20 cellular contexts compared by ENCODE assay signal in genomic region chr13:79070343-79070974, GRCh38.
A peak's percentile ranks its signal among the peaks of the same experiment; 100 is the strongest.
DNase-seq lines count a peak whose midpoint lies in the region; ATAC-seq, FAIRE-seq and TF ChIP-seq lines count a peak whose summit lies in the region.
"Had no signal": no experiment of that assay in that cellular context is flagged by ENCODE, and none has a peak within 500 bp of the region (broad histone marks: within the 10 kb centered on the region; RNA-seq: fewer than 3 reads in every experiment).

No MANE protein-coding gene starts in this region.

- no peak for TF ChIP-seq POLR2A in GM12892 (IDR thresholded peaks at IDR 0.05; ENCODE audit: low read depth, low read length)

- ATAC-seq in GM19438 (IDR thresholded peaks at IDR 0.05; ENCODE audit: low read depth, unreplicated experiment) (peak; percentile 57), HG03025 (IDR thresholded peaks at IDR 0.05; ENCODE audit: low FRiP score, unreplicated experiment) (peak; percentile 76)
- ATAC-seq: activated T-cell treated with anti-CD3 and anti-CD28 coated beads, Interleukin-2, amount 50 U/mL, for 4 hours; esophagus mucosa; left lung; T-cell had no signal

- DNase-seq in GM12892 (ENCODE audit: insufficient read length), result no peak
- peak; percentile 9 to 79 for DNase-seq in NOMO-1 (lab: John Stamatoyannopoulos, UW; ENCODE audit: unreplicated experiment in 2 of 2)
- no peak for DNase-seq in RKO (ENCODE audit: low spot score)
- no peak for DNase-seq in NCI-H1694 (lab: John Stamatoyannopoulos, UW)
- DNase-seq in GM19239 (ENCODE audit: insufficient read length, low spot score), result no peak
- DNase-seq in NCI-H1417 treated with DMSO at 0.1 percent for 48 hours (lab: John Stamatoyannopoulos, UW), result no peak
- DNase-seq: activated CD4-positive, alpha-beta T cell treated with anti-CD3 and anti-CD28 coated beads for 4 hours; activated T-cell treated with anti-CD3 and anti-CD28 coated beads, Interleukin-2, amount 50 U/mL, for 4 hours; amygdala; cortex of kidney; GM23248; left lung; NCI-H187; stimulated activated CD4-positive, alpha-beta T cell treated with anti-CD3 and anti-CD28 coated beads, Interleukin-4, amount 100 ng/mL, for 24 hours; stimulated activated naive CD4-positive, alpha-beta T cell; T-cell; uterus had no signal

- peak; percentile 17 for FAIRE-seq in GM12892 (lab: Jason Lieb, UNC)
- no peak for FAIRE-seq in GM19239 (lab: Jason Lieb, UNC)

Comparison
In these comparisons a context has a peak if more than half of its experiments do, and no peak if none do; other contexts are left out.
1. DNase-seq: peak in NOMO-1 (2 of 2); none in GM12892 (single experiment), RKO (single experiment), NCI-H1694 (single experiment), GM19239 (single experiment) and NCI-H1417 treated with DMSO at 0.1 percent for 48 hours (single experiment).